ENCODE assay signal across 24 cellular contexts in genomic region chr19:47885067-47885463, GRCh38. TPM values are rescaled to one million over a fixed set of nuclear protein-coding genes. Genes with fewer than 3 reads are reported as not detected.
DNase-seq lines count a peak whose midpoint lies in the region; ATAC-seq and TF ChIP-seq lines count a peak whose summit lies in the region.
"Had no signal": no experiment of that assay in that cellular context is flagged by ENCODE, and none has a peak within 500 bp of the region (broad histone marks: within the 10 kb centered on the region; RNA-seq: fewer than 3 reads in every experiment).

No MANE protein-coding gene starts in this region.

- DNase-seq in SK-N-SH (no peak), left lobe of liver (ENCODE audit: low spot score) (no peak), posterior vena cava (ENCODE audit: low spot score) (peak; percentile 36), A172 (ENCODE audit: low spot score) (no peak)
- DNase-seq in activated T-cell treated with anti-CD3 and anti-CD28 coated beads, Interleukin-2, amount 50 U/mL, for 72 hours, result no peak
- DNase-seq: AML-193; C1 segment of cervical spinal cord; CD8-positive, alpha-beta memory T cell; MG63; NCI-H1417; NCI-H187; NCI-H446; NCI-H526 treated with DMSO at 0.1 percent for 48 hours; PC-9; SHP77 treated with DMSO at 0.1 percent for 48 hours had no signal

- no peak overlapping the region for H3K27ac Mint-ChIP-seq in activated T-cell treated with anti-CD3 and anti-CD28 coated beads, Interleukin-2, amount 50 U/mL, for 72 hours
- H3K27ac Mint-ChIP-seq: CD8-positive, alpha-beta memory T cell had no signal

- no peak overlapping the region for H3K27ac ChIP-seq in SK-N-SH (ENCODE audit: low read depth in 2 of 2, low read length in 1 of 2)
- H3K27ac ChIP-seq: 22Rv1, PC-9, RWPE1, SK-N-MC had no signal

- no peaks in the 10 kb centered on the region for H3K36me3 ChIP-seq in SK-N-SH (replicated peaks in 1 of 2; ENCODE audit: control insufficient read depth in 1 of 2, insufficient read depth in 2 of 2, low read length in 1 of 2)
- H3K36me3 ChIP-seq: MG63 had no signal

- H4K20me1 ChIP-seq in SK-N-SH (ENCODE audit: insufficient read depth), result no peaks in the 10 kb centered on the region

- no peak for TF ChIP-seq EP300 in SK-N-SH (IDR thresholded peaks at IDR 0.05; ENCODE audit: borderline replicate concordance in 1 of 2, low read depth in 1 of 2, low read length in 1 of 2)

- no peaks in the 10 kb centered on the region for H3K36me3 Mint-ChIP-seq in activated T-cell treated with anti-CD3 and anti-CD28 coated beads, Interleukin-2, amount 50 U/mL, for 72 hours (ENCODE audit: insufficient read depth in 2 of 2)
- H3K36me3 Mint-ChIP-seq: CD8-positive, alpha-beta memory T cell had no signal

- no peaks in the 10 kb centered on the region for H3K4me1 Mint-ChIP-seq in activated T-cell treated with anti-CD3 and anti-CD28 coated beads, Interleukin-2, amount 50 U/mL, for 72 hours (ENCODE audit: low read depth)
- H3K4me1 Mint-ChIP-seq: CD8-positive, alpha-beta memory T cell had no signal

- peaks cover 28% of the 10 kb centered on the region for H3K27me3 ChIP-seq in SK-N-SH (ENCODE audit: insufficient read depth)

- no peaks in the 10 kb centered on the region for H3K9me3 Mint-ChIP-seq in activated T-cell treated with anti-CD3 and anti-CD28 coated beads, Interleukin-2, amount 50 U/mL, for 72 hours
- H3K9me3 Mint-ChIP-seq: CD8-positive, alpha-beta memory T cell had no signal

- no peak overlapping the region; a peak in 1 of 4 replicates for H3K4me3 ChIP-seq in SK-N-SH (ENCODE audit: low read depth in 2 of 2, low read length in 1 of 2)
- H3K4me3 ChIP-seq: MG63, PC-9, SK-N-MC had no signal

- H2AFZ ChIP-seq in SK-N-SH (ENCODE audit: low read depth), result no peak overlapping the region
- H2AFZ ChIP-seq: PC-9 had no signal

- no peak overlapping the region for H3K4me3 Mint-ChIP-seq in activated T-cell treated with anti-CD3 and anti-CD28 coated beads, Interleukin-2, amount 50 U/mL, for 72 hours
- H3K4me3 Mint-ChIP-seq: CD8-positive, alpha-beta memory T cell had no signal

- intact Hi-C loops in posterior vena cava (cut with DNase I), result no loop called here

- H3K27me3 Mint-ChIP-seq in activated T-cell treated with anti-CD3 and anti-CD28 coated beads, Interleukin-2, amount 50 U/mL, for 72 hours (ENCODE audit: low read depth), result peaks cover 15% of the 10 kb centered on the region

- peak overlapping the region; percentile 34; the same call in 1 of the 2 replicates for H3K4me2 ChIP-seq in SK-N-SH
- H3K4me2 ChIP-seq: PC-9 had no signal

- H3K9ac ChIP-seq in SK-N-SH, result no peak overlapping the region

- 21% methylated on average over 5 of the region's 5 CpGs for WGBS in SK-N-SH (ENCODE audit: low lambda C conversion rate)

- H3K4me1 ChIP-seq in SK-N-SH (ENCODE audit: control insufficient read depth in 1 of 2, insufficient read depth in 2 of 2, low read depth in 1 of 2, low read length in 1 of 2), result no peaks in the 10 kb centered on the region

- CTCF ChIA-PET in SK-N-SH (lab: Yijun Ruan, JAX), result no interaction called here

- H3K79me2 ChIP-seq in SK-N-SH (ENCODE audit: insufficient read depth), result no peaks in the 10 kb centered on the region

- no peaks in the 10 kb centered on the region for H3K9me3 ChIP-seq in SK-N-SH
- H3K9me3 ChIP-seq: MG63 had no signal

- H3F3A ChIP-seq in SK-N-SH (replicated peaks; ENCODE audit: insufficient read depth), result peaks cover 3% of the 10 kb centered on the region

- no peak for TF ChIP-seq CTCF in SK-N-SH (IDR thresholded peaks at IDR 0.05)

- POLR2A ChIA-PET in SK-N-SH (lab: Yijun Ruan, JAX), result no interaction called here

- H3K9me2 ChIP-seq in SK-N-SH, result no peaks in the 10 kb centered on the region

- no peak for TF ChIP-seq RAD21 in SK-N-SH (IDR thresholded peaks at IDR 0.05; ENCODE audit: low read length)

- ATAC-seq in SK-N-SH treated with all-trans-retinoic acid at 6 μM for 48 hours, result no peak
- peak; percentile 37 for ATAC-seq in left lobe of liver
- no peak for ATAC-seq in activated T-cell treated with anti-CD3 and anti-CD28 coated beads, Interleukin-2, amount 50 U/mL, for 72 hours (replicated peaks in 1 of 2)
- ATAC-seq in GM19455 (IDR thresholded peaks at IDR 0.05; ENCODE audit: unreplicated experiment), result no peak
- ATAC-seq in GM18502 (IDR thresholded peaks at IDR 0.05; ENCODE audit: poor library complexity, unreplicated experiment), result no peak

TF ChIP-seq in SK-N-SH, 30 proteins besides CTCF, POLR2A, EP300 and RAD21:
- no peak for TF ChIP-seq TCF12 (IDR thresholded peaks at IDR 0.05)
- TF ChIP-seq, protein P1, sequence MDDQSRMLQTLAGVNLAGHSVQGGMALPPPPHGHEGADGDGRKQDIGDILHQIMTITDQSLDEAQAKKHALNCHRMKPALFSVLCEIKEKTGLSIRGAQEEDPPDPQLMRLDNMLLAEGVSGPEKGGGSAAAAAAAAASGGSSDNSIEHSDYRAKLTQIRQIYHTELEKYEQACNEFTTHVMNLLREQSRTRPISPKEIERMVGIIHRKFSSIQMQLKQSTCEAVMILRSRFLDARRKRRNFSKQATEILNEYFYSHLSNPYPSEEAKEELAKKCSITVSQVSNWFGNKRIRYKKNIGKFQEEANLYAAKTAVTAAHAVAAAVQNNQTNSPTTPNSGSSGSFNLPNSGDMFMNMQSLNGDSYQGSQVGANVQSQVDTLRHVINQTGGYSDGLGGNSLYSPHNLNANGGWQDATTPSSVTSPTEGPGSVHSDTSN (IDR thresholded peaks at IDR 0.05), result no peak
- no peak for TF ChIP-seq MEF2A (IDR thresholded peaks at IDR 0.05; ENCODE audit: borderline replicate concordance, low read depth)
- no peak for TF ChIP-seq SIN3A (IDR thresholded peaks at IDR 0.05; ENCODE audit: borderline replicate concordance, low read depth, low read length)
TF ChIP-seq in SK-N-SH: peak in this region for 0.

TF ChIP-seq in SK-N-SH treated with all-trans-retinoic acid at 6 μM for 48 hours, 23 proteins besides CTCF, POLR2A, EP300 and RAD21:
- TF ChIP-seq SNAI2 (CRISPR knock-in tag; IDR thresholded peaks at IDR 0.05) (no peak), PATZ1 (CRISPR knock-in tag; IDR thresholded peaks at IDR 0.05; ENCODE audit: borderline replicate concordance) (no peak), RARB (CRISPR knock-in tag; IDR thresholded peaks at IDR 0.05) (no peak), ZNF70 (CRISPR knock-in tag; IDR thresholded peaks at IDR 0.05) (no peak), TOX (CRISPR knock-in tag; IDR thresholded peaks at IDR 0.05; ENCODE audit: borderline replicate concordance) (no peak), CSDC2 (CRISPR knock-in tag; IDR thresholded peaks at IDR 0.05) (no peak), ZNF565 (CRISPR knock-in tag; conservative IDR thresholded peaks at IDR 0.05; ENCODE audit: low read depth) (no peak)
- TF ChIP-seq, protein P2, sequence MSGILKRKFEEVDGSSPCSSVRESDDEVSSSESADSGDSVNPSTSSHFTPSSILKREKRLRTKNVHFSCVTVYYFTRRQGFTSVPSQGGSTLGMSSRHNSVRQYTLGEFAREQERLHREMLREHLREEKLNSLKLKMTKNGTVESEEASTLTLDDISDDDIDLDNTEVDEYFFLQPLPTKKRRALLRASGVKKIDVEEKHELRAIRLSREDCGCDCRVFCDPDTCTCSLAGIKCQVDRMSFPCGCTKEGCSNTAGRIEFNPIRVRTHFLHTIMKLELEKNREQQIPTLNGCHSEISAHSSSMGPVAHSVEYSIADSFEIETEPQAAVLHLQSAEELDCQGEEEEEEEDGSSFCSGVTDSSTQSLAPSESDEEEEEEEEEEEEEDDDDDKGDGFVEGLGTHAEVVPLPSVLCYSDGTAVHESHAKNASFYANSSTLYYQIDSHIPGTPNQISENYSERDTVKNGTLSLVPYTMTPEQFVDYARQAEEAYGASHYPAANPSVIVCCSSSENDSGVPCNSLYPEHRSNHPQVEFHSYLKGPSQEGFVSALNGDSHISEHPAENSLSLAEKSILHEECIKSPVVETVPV (CRISPR knock-in tag; IDR thresholded peaks at IDR 0.05), result no peak
- TF ChIP-seq, protein P3, sequence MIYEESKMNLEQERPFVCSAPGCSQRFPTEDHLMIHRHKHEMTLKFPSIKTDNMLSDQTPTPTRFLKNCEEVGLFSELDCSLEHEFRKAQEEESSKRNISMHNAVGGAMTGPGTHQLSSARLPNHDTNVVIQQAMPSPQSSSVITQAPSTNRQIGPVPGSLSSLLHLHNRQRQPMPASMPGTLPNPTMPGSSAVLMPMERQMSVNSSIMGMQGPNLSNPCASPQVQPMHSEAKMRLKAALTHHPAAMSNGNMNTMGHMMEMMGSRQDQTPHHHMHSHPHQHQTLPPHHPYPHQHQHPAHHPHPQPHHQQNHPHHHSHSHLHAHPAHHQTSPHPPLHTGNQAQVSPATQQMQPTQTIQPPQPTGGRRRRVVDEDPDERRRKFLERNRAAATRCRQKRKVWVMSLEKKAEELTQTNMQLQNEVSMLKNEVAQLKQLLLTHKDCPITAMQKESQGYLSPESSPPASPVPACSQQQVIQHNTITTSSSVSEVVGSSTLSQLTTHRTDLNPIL (CRISPR knock-in tag; IDR thresholded peaks at IDR 0.05; ENCODE audit: low read depth), result no peak
TF ChIP-seq in SK-N-SH treated with all-trans-retinoic acid at 6 μM for 48 hours: peak in this region for 0.

RNA-seq across cellular contexts. Expression of gene SULT2A1, which starts 1.1 kb away (rescaled TPM):
- not detected in 2 replicates for polyA plus RNA-seq in SK-N-SH (2012; rRNA removed)
- not detected in 2 replicates for polyA plus RNA-seq in SK-N-SH (2012; cell fraction: cytosol; rRNA removed)
- polyA plus RNA-seq in SK-N-SH (2012; cell fraction: nucleus; rRNA removed), result not detected in 2 replicates
- total RNA-seq in left lobe of liver (347 TPM), posterior vena cava (not detected)
- not detected for total RNA-seq in activated T-cell treated with anti-CD3 and anti-CD28 coated beads, Interleukin-2, amount 50 U/mL, for 72 hours
- not detected in 2 replicates for total RNA-seq in A172 (2014; rRNA removed; shearing (Covaris generic))
- total RNA-seq: CD8-positive, alpha-beta memory T cell; Daoy; LHCN-M2; PC-9 had no signal
- polyA plus RNA-seq: AG04450; CD8-positive, alpha-beta memory T cell had no signal

RNA-seq across cellular contexts. Expression of gene TPRX2, which starts 26.0 kb away (rescaled TPM):
- polyA plus RNA-seq in SK-N-SH (2012; rRNA removed), result not detected in 2 replicates
- not detected in 2 replicates for polyA plus RNA-seq in SK-N-SH (2012; cell fraction: cytosol; rRNA removed)
- polyA plus RNA-seq in SK-N-SH (2012; cell fraction: nucleus; rRNA removed), result not detected in 2 replicates
- not detected for total RNA-seq in left lobe of liver
- not detected for total RNA-seq in posterior vena cava
- not detected for total RNA-seq in activated T-cell treated with anti-CD3 and anti-CD28 coated beads, Interleukin-2, amount 50 U/mL, for 72 hours
- not detected in 2 replicates for total RNA-seq in A172 (2014; rRNA removed; shearing (Covaris generic))
- total RNA-seq: CD8-positive, alpha-beta memory T cell; Daoy; LHCN-M2; PC-9 had no signal
- polyA plus RNA-seq: AG04450; CD8-positive, alpha-beta memory T cell had no signal

Comparison
In these comparisons a context has a peak if more than half of its experiments do, and no peak if none do; other contexts are left out.
1. RNA of gene SULT2A1, which starts 1.1 kb away (total RNA-seq): 347 TPM in left lobe of liver (single experiment); not detected in posterior vena cava, not detected in activated T-cell treated with anti-CD3 and anti-CD28 coated beads, Interleukin-2, amount 50 U/mL, for 72 hours and not detected in A172; every median in the first group is over 100 times any median in the second.